ENCODE assay signal across 1 cellular context in the genomic region with DNA sequence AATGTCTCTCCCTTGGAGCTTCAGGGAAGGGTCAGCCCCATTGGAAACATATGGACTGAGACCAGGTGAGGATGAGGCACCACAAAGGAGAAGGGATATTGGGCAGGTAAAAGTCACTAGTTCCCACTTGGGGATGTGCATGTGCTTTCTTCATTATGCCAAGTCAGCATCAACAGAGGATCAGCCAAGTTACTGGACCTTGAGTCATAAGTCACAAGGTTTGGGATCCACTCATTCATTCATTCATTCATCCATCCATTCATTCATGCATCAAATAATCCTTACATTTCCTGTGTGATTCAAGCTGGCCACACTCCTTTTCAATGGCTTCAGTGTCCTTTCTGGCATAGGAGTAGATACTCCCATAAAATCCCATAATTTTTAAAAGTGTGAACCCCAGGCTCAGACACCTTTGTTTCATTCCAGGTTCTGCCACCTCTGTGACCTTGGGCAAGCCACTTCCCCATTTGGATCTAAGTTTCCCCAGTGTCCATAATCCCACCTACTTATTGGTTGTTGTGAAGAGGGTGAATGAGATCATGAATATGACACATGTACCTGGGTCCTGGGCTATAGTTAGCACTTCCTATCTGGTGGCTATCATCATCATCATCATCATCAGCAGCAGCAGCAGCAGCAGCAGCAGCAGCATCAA.
A peak's percentile ranks its signal among the peaks of the same experiment; 100 is the strongest.
TF ChIP-seq lines count a peak whose summit lies in the region.

No MANE protein-coding gene starts in this region.

TF ChIP-seq in HepG2, 621 proteins besides CTCF, POLR2A, EP300 and RAD21 (continued from another document):
- TF ChIP-seq MXD4 (CRISPR knock-in tag; IDR thresholded peaks at IDR 0.05) (no peak), MAFF (IDR thresholded peaks at IDR 0.05; ENCODE audit: low read depth, low read length) (peak; percentile 76), MAFK (conservative IDR thresholded peaks at IDR 0.05 in 1 of 2, IDR thresholded peaks at IDR 0.05 in 1 of 2; ENCODE audit: low read length in 2 of 2) (peak; percentile 85 to 88; a peak in 3 of 4 replicates), STAT6 (CRISPR knock-in tag; IDR thresholded peaks at IDR 0.05; ENCODE audit: borderline replicate concordance) (no peak)
- TF ChIP-seq, protein P1, sequence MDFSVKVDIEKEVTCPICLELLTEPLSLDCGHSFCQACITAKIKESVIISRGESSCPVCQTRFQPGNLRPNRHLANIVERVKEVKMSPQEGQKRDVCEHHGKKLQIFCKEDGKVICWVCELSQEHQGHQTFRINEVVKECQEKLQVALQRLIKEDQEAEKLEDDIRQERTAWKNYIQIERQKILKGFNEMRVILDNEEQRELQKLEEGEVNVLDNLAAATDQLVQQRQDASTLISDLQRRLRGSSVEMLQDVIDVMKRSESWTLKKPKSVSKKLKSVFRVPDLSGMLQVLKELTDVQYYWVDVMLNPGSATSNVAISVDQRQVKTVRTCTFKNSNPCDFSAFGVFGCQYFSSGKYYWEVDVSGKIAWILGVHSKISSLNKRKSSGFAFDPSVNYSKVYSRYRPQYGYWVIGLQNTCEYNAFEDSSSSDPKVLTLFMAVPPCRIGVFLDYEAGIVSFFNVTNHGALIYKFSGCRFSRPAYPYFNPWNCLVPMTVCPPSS (IDR thresholded peaks at IDR 0.05), result no peak
